14 cellular contexts compared by ENCODE assay signal in genomic region chr16:71357681-71358080, GRCh38. TPM values are rescaled to one million over a fixed set of nuclear protein-coding genes. Genes with fewer than 3 reads are reported as not detected.
A peak's percentile ranks its signal among the peaks of the same experiment; 100 is the strongest.
DNase-seq lines count a peak whose midpoint lies in the region; ATAC-seq and TF ChIP-seq lines count a peak whose summit lies in the region.
"Had no signal": no experiment of that assay in that cellular context is flagged by ENCODE, and none has a peak within 500 bp of the region (broad histone marks: within the 10 kb centered on the region; RNA-seq: fewer than 3 reads in every experiment).

No MANE protein-coding gene starts in this region.

- H4K91ac ChIP-seq in H9 (ENCODE audit: insufficient read length, low read depth, low read length): no peak overlapping the region

- no peak overlapping the region for H2BK15ac ChIP-seq in H9 (ENCODE audit: low read depth, low read length)

- H4K8ac ChIP-seq in H9 (replicated peaks; ENCODE audit: insufficient read length, low read depth, low read length): no peak overlapping the region

- H2BK5ac ChIP-seq in H9 (ENCODE audit: insufficient read length, low read length): no peak overlapping the region

- H3T11ph ChIP-seq in H9 (ENCODE audit: low read length): no peak overlapping the region

- H2BK20ac ChIP-seq in H9 (ENCODE audit: low read depth, low read length, poor library complexity, severe bottlenecking): no peak overlapping the region

- POLR2A ChIA-PET in WTC11 (lab: Charles Lee): no interaction called here

- H3K14ac ChIP-seq in H9 (ENCODE audit: insufficient read depth, low read length): no peak overlapping the region

- TF ChIP-seq CTCF in H9 (conservative IDR thresholded peaks at IDR 0.05) (peak; percentile 29; the same call in 2 of the 3 replicates), WTC11 (IDR thresholded peaks at IDR 0.05) (no peak), retinal pigment epithelial cell (conservative IDR thresholded peaks at IDR 0.05; ENCODE audit: low read depth, low read length) (peak; percentile 15)

- H3K4me1 Mint-ChIP-seq in H9 (peaks cover 12 to 18% of the 10 kb centered on the region in 2 experiments), WTC11 (peaks cover 11% of the 10 kb centered on the region)

- no CpG with 5 or more reads among the region's 11 CpGs for WGBS in H9 (ENCODE audit: extremely low coverage, insufficient read length, low lambda C conversion rate)

- H3K18ac ChIP-seq in H9 (ENCODE audit: insufficient read length, low read depth, low read length): no peak overlapping the region

- CTCF ChIA-PET in WTC11 (lab: Charles Lee): interaction anchor here (0.6 to 3.7 kb wide), 10 partner anchors 10 to 586 kb away, joined by 3 to 27 read pairs (median 4); no protein-coding TSS in a partner anchor

- H4K5ac ChIP-seq in H9 (ENCODE audit: insufficient read length, low read depth, low read length): no peak overlapping the region

- H2BK120ac ChIP-seq in H9 (ENCODE audit: low read depth, low read length, poor library complexity, severe bottlenecking): no peak overlapping the region

- no peaks in the 10 kb centered on the region for H3K4me1 ChIP-seq in H9 (ENCODE audit: insufficient read depth, low read length)

- H3K36me3 Mint-ChIP-seq in H9 (ENCODE audit: insufficient read depth in 1 of 3, low read depth in 3 of 3): no peaks in the 10 kb centered on the region
- no peaks in the 10 kb centered on the region for H3K36me3 Mint-ChIP-seq in WTC11

- no peaks in the 10 kb centered on the region for H4K20me1 ChIP-seq in H9 (ENCODE audit: control insufficient read depth, insufficient read depth, insufficient read length)

- no peaks in the 10 kb centered on the region; the same call in 1 of the 2 replicates for H3K27me3 ChIP-seq in H9 (ENCODE audit: insufficient read depth, low read length)

- no peak overlapping the region for H3K4ac ChIP-seq in H9 (ENCODE audit: low read depth, low read length)

- H3K23ac ChIP-seq in H9 (ENCODE audit: insufficient read length, low read depth, low read length): no peak overlapping the region

- H3K23me2 ChIP-seq in H9 (ENCODE audit: insufficient read length, low read depth, low read length, poor library complexity, severe bottlenecking): peaks cover 5% of the 10 kb centered on the region

- H3K9me3 ChIP-seq in H9 (ENCODE audit: control insufficient read depth, low read depth, low read length): no peaks in the 10 kb centered on the region
- H3K9me3 ChIP-seq: psoas muscle, thoracic aorta had no signal

- DNase-seq in SHP77 (lab: John Stamatoyannopoulos, UW) (peak; percentile 43 to 54), SHP77 treated with DMSO at 0.1 percent for 48 hours (lab: John Stamatoyannopoulos, UW) (no peak), H9 (peak; percentile 47), WTC11 (ENCODE audit: low spot score) (peak; percentile 38), retinal pigment epithelial cell (ENCODE audit: low read depth) (no peak), GF-D8 (lab: John Stamatoyannopoulos, UW) (no peak), SIG-M5 (lab: John Stamatoyannopoulos, UW) (no peak), C1 segment of cervical spinal cord (lab: John Stamatoyannopoulos, UW) (no peak)
- DNase-seq: NCI-H1048, NCI-H526 treated with DMSO at 0.1 percent for 48 hours had no signal

- H3K56ac ChIP-seq in H9 (ENCODE audit: insufficient read length, low read depth, low read length): no peak overlapping the region

- H3K79me2 ChIP-seq in H9 (ENCODE audit: insufficient read depth, low read length): no peaks in the 10 kb centered on the region

- H3K27ac Mint-ChIP-seq in H9 (no peak overlapping the region), WTC11 (no peak overlapping the region)
- H3K27ac Mint-ChIP-seq: activated T-cell treated with anti-CD3 and anti-CD28 coated beads, Interleukin-2, amount 50 U/mL, for 24 hours had no signal

- no peak overlapping the region for H2BK12ac ChIP-seq in H9 (ENCODE audit: insufficient read length, low read depth, low read length)

- H3K9ac ChIP-seq in H9 (ENCODE audit: extremely low read depth, insufficient read length, low read length): no peak overlapping the region

- H2AFZ ChIP-seq in H9 (ENCODE audit: low read length): no peak overlapping the region

- H3K4me2 ChIP-seq in H9 (ENCODE audit: insufficient read depth, insufficient read length, low read length): peak overlapping the region; percentile 26

- H3K4me3 Mint-ChIP-seq in H9 (no peak overlapping the region; a peak in 1 of 5 replicates), WTC11 (no peak overlapping the region)
- H3K4me3 Mint-ChIP-seq: activated T-cell treated with anti-CD3 and anti-CD28 coated beads, Interleukin-2, amount 50 U/mL, for 24 hours had no signal

- H2AK5ac ChIP-seq in H9 (ENCODE audit: insufficient read length, low read length): no peak overlapping the region

- H3K27me3 Mint-ChIP-seq in H9 (ENCODE audit: low read depth): peaks cover 59% of the 10 kb centered on the region
- H3K27me3 Mint-ChIP-seq in WTC11 (ENCODE audit: low read depth): peaks cover 34% of the 10 kb centered on the region

- ATAC-seq in WTC11: peak; percentile 6; the same call in 1 of the 2 replicates

- H3K79me1 ChIP-seq in H9 (ENCODE audit: insufficient read depth, low read depth, low read length, poor library complexity, severe bottlenecking): no peaks in the 10 kb centered on the region

- no peak overlapping the region for H3K4me3 ChIP-seq in retinal pigment epithelial cell (ENCODE audit: low read length)

- H3K9me3 Mint-ChIP-seq in H9: no peaks in the 10 kb centered on the region; a peak in 1 of 5 replicates
- H3K9me3 Mint-ChIP-seq in WTC11: no peaks in the 10 kb centered on the region
- H3K9me3 Mint-ChIP-seq: activated T-cell treated with anti-CD3 and anti-CD28 coated beads, Interleukin-2, amount 50 U/mL, for 24 hours had no signal

- H3K27ac ChIP-seq in H9 (ENCODE audit: insufficient read length, low read depth, low read length): no peak overlapping the region
- H3K27ac ChIP-seq: epithelial cell of prostate, psoas muscle, thoracic aorta had no signal

TF ChIP-seq in WTC11, 78 proteins besides CTCF, POLR2A, EP300 and RAD21:
- TF ChIP-seq ZNF263 (CRISPR knock-in tag; IDR thresholded peaks at IDR 0.05; ENCODE audit: low read depth): no peak

RNA-seq across cellular contexts. Expression of gene CALB2, which starts 0.8 kb away (rescaled TPM):
- total RNA-seq in H9 (2021): 0.85 and 0.97 TPM in 2 replicates
- total RNA-seq in WTC11 (2021): 1.6 to 2.6 TPM (median 2.5 TPM) in 3 replicates

Comparison
In these comparisons a context has a peak if more than half of its experiments do, and no peak if none do; other contexts are left out.
1. DNase-seq: peak in SHP77 (2 of 2), H9 (single experiment) and WTC11 (single experiment); none in SHP77 treated with DMSO at 0.1 percent for 48 hours (single experiment), retinal pigment epithelial cell (single experiment), GF-D8 (single experiment), SIG-M5 (single experiment) and C1 segment of cervical spinal cord (0 of 14).